In the genomic region with DNA sequence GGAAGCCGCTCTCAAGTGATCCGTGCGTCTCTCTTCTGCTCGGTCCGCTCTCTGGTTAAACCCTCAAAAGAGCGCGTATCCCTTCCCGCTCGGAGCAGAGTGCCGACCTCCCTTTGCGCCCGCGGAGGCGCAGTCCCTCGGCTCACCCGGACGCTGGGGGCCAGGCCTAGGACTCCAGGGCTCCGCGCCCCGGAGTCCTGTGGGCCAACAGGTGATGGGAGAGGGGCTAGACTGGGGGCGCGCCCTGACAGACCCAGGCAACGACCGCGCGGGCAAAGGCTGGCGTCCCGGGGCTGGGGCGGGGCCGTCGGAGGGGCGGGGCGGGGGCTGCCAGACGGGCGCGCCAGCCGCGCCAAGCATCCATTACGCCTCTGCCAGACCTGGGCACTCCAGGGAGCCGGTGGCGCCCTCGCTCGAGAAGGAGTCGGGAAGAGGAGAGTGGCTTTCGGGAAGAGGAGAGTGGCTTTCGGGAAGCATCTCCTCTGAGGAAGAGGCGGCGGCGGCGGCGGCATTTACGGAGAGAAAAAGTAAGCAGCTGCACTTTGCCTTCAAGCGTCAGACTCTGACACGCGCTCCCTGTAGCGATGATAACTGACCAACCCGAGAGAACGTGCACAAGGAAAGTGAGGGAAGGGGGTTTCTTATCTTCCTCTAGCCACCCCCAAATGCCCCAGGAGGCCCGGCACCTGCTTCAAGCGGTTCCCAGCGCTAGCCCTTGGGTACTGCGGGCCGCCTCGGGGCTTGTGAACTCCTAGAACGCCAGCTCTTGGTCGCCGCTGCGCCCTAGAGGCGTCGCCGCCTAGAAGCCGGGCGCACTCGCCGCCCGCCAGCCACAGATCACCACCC, we compare ENCODE assay signal across 8 cellular contexts. TPM values are rescaled to one million over a fixed set of nuclear protein-coding genes. Genes with fewer than 3 reads are reported as not detected.
A peak's percentile ranks its signal among the peaks of the same experiment; 100 is the strongest.
DNase-seq lines count a peak whose midpoint lies in the region; ATAC-seq, FAIRE-seq and TF ChIP-seq lines count a peak whose summit lies in the region.

No MANE protein-coding gene starts in this region.

- CTCF ChIA-PET in HepG2 (lab: Yijun Ruan, JAX; ENCODE audit: low intra/inter-chr PET ratio, low total read pairs) = no interaction called here

- H3K4me2 ChIP-seq in HepG2 (ENCODE audit: low read depth, low read length) = no peak overlapping the region

- TF ChIP-seq RAD21 in HepG2 (CRISPR knock-in tag; IDR thresholded peaks at IDR 0.05) = no peak

- no peak for TF ChIP-seq POLR2A in HepG2 (IDR thresholded peaks at IDR 0.05; ENCODE audit: insufficient read depth in 1 of 2, low read depth in 2 of 2, low read length in 2 of 2)

- H2AFZ ChIP-seq in HepG2 (ENCODE audit: low read length) = no peak overlapping the region

- H4K20me1 ChIP-seq in HepG2 (ENCODE audit: insufficient read depth, low read length) = no peaks in the 10 kb centered on the region

- POLR2A ChIA-PET in HepG2 (lab: Yijun Ruan, JAX) = no interaction called here

- FAIRE-seq in HepG2 (lab: Jason Lieb, UNC) = no peak

- in situ Hi-C loops in HepG2 (cut with HindIII; ENCODE audit: extremely low pct_ligation_motif_present, low pct_unique_long_range_greater_than_20kb) = no loop called here

- H3K9ac ChIP-seq in HepG2 (ENCODE audit: insufficient read depth, low read depth, low read length) = no peak overlapping the region

- no peaks in the 10 kb centered on the region for H3K79me2 ChIP-seq in HepG2 (ENCODE audit: insufficient read depth, low read length)

- no TSS peak for BruUV-seq in HepG2 (replicated peaks; lab: Mats Ljungman, UMichigan)

- peaks cover 0 to 5% of the 10 kb centered on the region in 2 experiments; a peak in 2 of 5 replicates for H3K27me3 ChIP-seq in HepG2 (ENCODE audit: control insufficient read depth in 1 of 2, insufficient read depth in 2 of 2, low read length in 2 of 2)

- DNase-seq in GM20000 (ENCODE audit: low spot score) (peak; percentile 47), NCI-H2171 treated with DMSO at 0.1 percent for 48 hours (lab: John Stamatoyannopoulos, UW) (peak; percentile 84), cardiac fibroblast (ENCODE audit: low read depth in 2 of 2) (peak; percentile 14 to 40), HepG2 (ENCODE audit: low spot score) (no peak)

- H3K36me3 ChIP-seq in HepG2 (replicated peaks in 1 of 2; ENCODE audit: control insufficient read depth in 1 of 2, insufficient read depth in 2 of 2, low read length in 2 of 2) = no peaks in the 10 kb centered on the region

- H3K9me3 ChIP-seq in HepG2 (ENCODE audit: low read length) = no peaks in the 10 kb centered on the region

- WGBS in HepG2 (ENCODE audit: low lambda C conversion rate) = 36% methylated on average over 49 of the region's 76 CpGs

- H3K4me3 ChIP-seq in cardiac fibroblast (replicated peaks in 1 of 2; ENCODE audit: low read depth in 2 of 2, low read length in 2 of 2) = peak overlapping the region; percentile 44 to 55
- no peak overlapping the region for H3K4me3 ChIP-seq in HepG2 (replicated peaks in 1 of 3; ENCODE audit: insufficient read depth in 1 of 3, low read depth in 2 of 3, low read length in 3 of 3)

- no peaks in the 10 kb centered on the region for H3K4me1 ChIP-seq in HepG2 (ENCODE audit: insufficient read depth, low read length)

- TF ChIP-seq EP300 in HepG2 (IDR thresholded peaks at IDR 0.05; ENCODE audit: low read depth in 2 of 2, low read length in 2 of 2) (no peak), HepG2 (CRISPR knock-in tag; IDR thresholded peaks at IDR 0.05; ENCODE audit: borderline replicate concordance) (no peak)

- TF ChIP-seq CTCF in GM20000 (IDR thresholded peaks at IDR 0.05; ENCODE audit: extremely low read depth, missing control alignments) = no peak
- TF ChIP-seq CTCF in cardiac fibroblast (IDR thresholded peaks at IDR 0.05; ENCODE audit: low read depth, low read length) = no peak
- no peak for TF ChIP-seq CTCF in HepG2 (CRISPR knock-in tag; IDR thresholded peaks at IDR 0.05)

- intact Hi-C loops in HepG2 (cut with micrococcal nuclease; ENCODE audit: unreplicated experiment) = no loop called here

- no peak overlapping the region for H3K27ac ChIP-seq in HepG2 (ENCODE audit: extremely low read length, insufficient read depth, low read length)
- H3K27ac ChIP-seq in temporal lobe (ENCODE audit: low read depth, low read length) = peak overlapping the region; percentile 25

- ATAC-seq in HepG2 = peak; percentile 59
- no peak for ATAC-seq in GM19463 (IDR thresholded peaks at IDR 0.05; ENCODE audit: unreplicated experiment)
- ATAC-seq in GM21367 (IDR thresholded peaks at IDR 0.05; ENCODE audit: unreplicated experiment) = no peak
- ATAC-seq in HG02588 (IDR thresholded peaks at IDR 0.05; ENCODE audit: unreplicated experiment) = no peak

TF ChIP-seq in HepG2, 621 proteins besides CTCF, POLR2A, EP300 and RAD21 (continues in another document):
- no peak for TF ChIP-seq KAT7 (CRISPR knock-in tag; IDR thresholded peaks at IDR 0.05; ENCODE audit: borderline replicate concordance)
- TF ChIP-seq SMAD1 (CRISPR knock-in tag; IDR thresholded peaks at IDR 0.05; ENCODE audit: borderline replicate concordance, low read depth) = no peak
- TF ChIP-seq KDM5B (CRISPR knock-in tag; IDR thresholded peaks at IDR 0.05; ENCODE audit: borderline replicate concordance) = no peak
- TF ChIP-seq, protein P1, sequence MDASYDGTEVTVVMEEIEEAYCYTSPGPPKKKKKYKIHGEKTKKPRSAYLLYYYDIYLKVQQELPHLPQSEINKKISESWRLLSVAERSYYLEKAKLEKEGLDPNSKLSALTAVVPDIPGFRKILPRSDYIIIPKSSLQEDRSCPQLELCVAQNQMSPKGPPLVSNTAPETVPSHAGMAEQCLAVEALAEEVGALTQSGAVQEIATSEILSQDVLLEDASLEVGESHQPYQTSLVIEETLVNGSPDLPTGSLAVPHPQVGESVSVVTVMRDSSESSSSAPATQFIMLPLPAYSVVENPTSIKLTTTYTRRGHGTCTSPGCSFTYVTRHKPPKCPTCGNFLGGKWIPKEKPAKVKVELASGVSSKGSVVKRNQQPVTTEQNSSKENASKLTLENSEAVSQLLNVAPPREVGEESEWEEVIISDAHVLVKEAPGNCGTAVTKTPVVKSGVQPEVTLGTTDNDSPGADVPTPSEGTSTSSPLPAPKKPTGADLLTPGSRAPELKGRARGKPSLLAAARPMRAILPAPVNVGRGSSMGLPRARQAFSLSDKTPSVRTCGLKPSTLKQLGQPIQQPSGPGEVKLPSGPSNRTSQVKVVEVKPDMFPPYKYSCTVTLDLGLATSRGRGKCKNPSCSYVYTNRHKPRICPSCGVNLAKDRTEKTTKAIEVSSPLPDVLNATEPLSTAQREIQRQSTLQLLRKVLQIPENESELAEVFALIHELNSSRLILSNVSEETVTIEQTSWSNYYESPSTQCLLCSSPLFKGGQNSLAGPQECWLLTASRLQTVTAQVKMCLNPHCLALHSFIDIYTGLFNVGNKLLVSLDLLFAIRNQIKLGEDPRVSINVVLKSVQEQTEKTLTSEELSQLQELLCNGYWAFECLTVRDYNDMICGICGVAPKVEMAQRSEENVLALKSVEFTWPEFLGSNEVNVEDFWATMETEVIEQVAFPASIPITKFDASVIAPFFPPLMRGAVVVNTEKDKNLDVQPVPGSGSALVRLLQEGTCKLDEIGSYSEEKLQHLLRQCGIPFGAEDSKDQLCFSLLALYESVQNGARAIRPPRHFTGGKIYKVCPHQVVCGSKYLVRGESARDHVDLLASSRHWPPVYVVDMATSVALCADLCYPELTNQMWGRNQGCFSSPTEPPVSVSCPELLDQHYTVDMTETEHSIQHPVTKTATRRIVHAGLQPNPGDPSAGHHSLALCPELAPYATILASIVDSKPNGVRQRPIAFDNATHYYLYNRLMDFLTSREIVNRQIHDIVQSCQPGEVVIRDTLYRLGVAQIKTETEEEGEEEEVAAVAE (CRISPR knock-in tag; IDR thresholded peaks at IDR 0.05; ENCODE audit: borderline replicate concordance) = no peak
- TF ChIP-seq, protein P2, sequence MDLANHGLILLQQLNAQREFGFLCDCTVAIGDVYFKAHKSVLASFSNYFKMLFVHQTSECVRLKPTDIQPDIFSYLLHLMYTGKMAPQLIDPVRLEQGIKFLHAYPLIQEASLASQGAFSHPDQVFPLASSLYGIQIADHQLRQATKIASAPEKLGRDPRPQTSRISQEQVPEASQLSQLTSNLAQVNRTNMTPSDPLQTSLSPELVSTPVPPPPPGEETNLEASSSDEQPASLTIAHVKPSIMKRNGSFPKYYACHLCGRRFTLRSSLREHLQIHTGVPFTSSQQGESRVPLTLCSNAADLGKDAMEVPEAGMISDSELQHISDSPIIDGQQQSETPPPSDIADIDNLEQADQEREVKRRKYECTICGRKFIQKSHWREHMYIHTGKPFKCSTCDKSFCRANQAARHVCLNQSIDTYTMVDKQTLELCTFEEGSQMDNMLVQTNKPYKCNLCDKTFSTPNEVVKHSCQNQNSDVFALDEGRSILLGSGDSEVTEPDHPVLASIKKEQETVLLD (CRISPR knock-in tag; IDR thresholded peaks at IDR 0.05; ENCODE audit: low read depth) = no peak
- TF ChIP-seq SMAD9 (CRISPR knock-in tag; IDR thresholded peaks at IDR 0.05) = no peak
- no peak for TF ChIP-seq KDM3A (CRISPR knock-in tag; IDR thresholded peaks at IDR 0.05; ENCODE audit: low read depth)
- TF ChIP-seq AKAP8 (CRISPR knock-in tag; IDR thresholded peaks at IDR 0.05) = no peak
- no peak for TF ChIP-seq ZNF629 (CRISPR knock-in tag; conservative IDR thresholded peaks at IDR 0.05)

RNA-seq across cellular contexts. Expression of a gene that starts 2.6 kb away (rescaled TPM):
- total RNA-seq in HepG2 (2016; rRNA removed; fragmentation: Illumina TruSeq; extraction: Trizol) (not detected in 2 replicates), temporal lobe (36.4 TPM)
- not detected in 2 replicates for total RNA-seq in HepG2 (2016; cell fraction: cytosol; rRNA removed; fragmentation: Illumina TruSeq; extraction: Trizol; ENCODE audit: low read depth)
- not detected in 2 replicates for total RNA-seq in HepG2 (2016; cell fraction: insoluble cytoplasmic fraction; rRNA removed; fragmentation: Illumina TruSeq; extraction: Trizol)
- not detected in 2 replicates for total RNA-seq in HepG2 (2016; cell fraction: membrane; rRNA removed; fragmentation: Illumina TruSeq; extraction: Trizol)
- total RNA-seq in HepG2 (2016; cell fraction: nucleus; rRNA removed; fragmentation: Illumina TruSeq; extraction: Trizol) = not detected in 2 replicates
- not detected in 2 replicates for polyA plus RNA-seq in HepG2 (2011; rRNA removed)
- polyA plus RNA-seq in HepG2 (2011; cell fraction: cytosol; rRNA removed) = not detected in 2 replicates
- not detected in 2 replicates for polyA plus RNA-seq in HepG2 (2011; cell fraction: nucleus; rRNA removed)
- not detected in 2 replicates for polyA plus RNA-seq in HepG2 (2012)
- polyA plus RNA-seq in HepG2 (2016; cell fraction: cytosol; fragmentation: Illumina TruSeq; extraction: Trizol; ENCODE audit: low read depth) = not detected in 2 replicates
- not detected in 2 replicates for polyA plus RNA-seq in HepG2 (2016; cell fraction: insoluble cytoplasmic fraction; fragmentation: Illumina TruSeq; extraction: Trizol; ENCODE audit: low read depth)
- polyA plus RNA-seq in HepG2 (2016; cell fraction: membrane; fragmentation: Illumina TruSeq; extraction: Trizol; ENCODE audit: low read depth) = not detected in 2 replicates
- not detected in 2 replicates for polyA plus RNA-seq in HepG2 (2016; cell fraction: nucleus; fragmentation: Illumina TruSeq; extraction: Trizol; ENCODE audit: insufficient read depth, low read depth)
- polyA minus RNA-seq in HepG2 (2011; rRNA and poly(A)+ RNA removed; ENCODE audit: low replicate concordance) = not detected in 2 replicates
- polyA minus RNA-seq in HepG2 (2011; cell fraction: cytosol; rRNA and poly(A)+ RNA removed) = not detected in 2 replicates
- polyA minus RNA-seq in HepG2 (2011; cell fraction: nucleus; rRNA and poly(A)+ RNA removed) = not detected in 2 replicates

Comparison
In these comparisons a context has a peak if more than half of its experiments do, and no peak if none do; other contexts are left out.
1. H3K4me3 ChIP-seq: peak in cardiac fibroblast (2 of 2); none in HepG2 (0 of 3).
2. RNA of a gene that starts 2.6 kb away (total RNA-seq): 36.4 TPM in temporal lobe (single experiment); not detected in HepG2; every median in the first group is over 10 times any median in the second.